1 cellular context compared by ENCODE assay signal in the genomic region with DNA sequence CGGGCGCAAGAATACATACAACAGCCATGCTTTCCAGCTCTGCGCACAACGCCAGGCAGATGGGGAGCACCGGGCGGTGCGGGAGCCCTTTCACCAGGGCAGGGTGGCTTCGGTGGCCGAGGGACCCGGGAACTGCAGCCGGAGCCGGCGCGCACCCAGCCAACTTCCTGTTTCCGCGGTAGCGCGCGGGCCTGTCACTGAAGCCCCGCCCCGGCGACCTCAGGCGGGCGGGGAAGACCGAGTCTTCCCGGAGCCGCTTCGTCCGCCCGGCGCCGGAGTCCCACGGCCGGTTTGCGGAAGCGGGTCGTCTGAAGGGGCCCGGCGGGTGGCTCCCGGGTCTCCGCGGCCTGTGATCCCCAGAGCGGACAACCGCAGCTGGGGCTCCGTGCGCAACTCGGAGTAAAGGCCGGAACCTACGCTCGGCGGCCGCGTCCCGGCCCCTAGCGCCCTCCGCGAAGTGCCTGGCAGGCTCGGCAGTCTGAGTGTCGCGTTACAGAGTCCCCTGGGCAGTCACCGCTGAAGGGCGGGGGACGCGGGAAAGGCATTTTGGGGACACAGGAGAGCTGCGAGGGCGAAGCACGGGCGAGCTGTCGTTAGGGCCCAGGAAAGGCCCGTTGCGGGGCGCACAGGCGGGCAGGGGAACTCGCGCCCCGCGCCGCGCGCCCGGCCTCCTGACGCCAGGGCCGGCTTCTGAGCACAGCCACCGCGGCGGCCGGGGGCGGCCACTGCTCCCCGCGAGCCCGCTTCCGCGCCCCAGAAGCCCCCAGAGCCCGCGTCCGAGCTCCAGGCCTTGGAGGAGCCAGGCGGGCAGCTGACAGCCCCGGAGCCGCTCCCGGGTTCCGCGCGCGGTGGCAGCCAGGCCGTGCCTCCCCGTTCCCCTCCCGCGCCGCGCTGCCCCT.
A peak's percentile ranks its signal among the peaks of the same experiment; 100 is the strongest.
TF ChIP-seq lines count a peak whose summit lies in the region.

A gene with protein sequence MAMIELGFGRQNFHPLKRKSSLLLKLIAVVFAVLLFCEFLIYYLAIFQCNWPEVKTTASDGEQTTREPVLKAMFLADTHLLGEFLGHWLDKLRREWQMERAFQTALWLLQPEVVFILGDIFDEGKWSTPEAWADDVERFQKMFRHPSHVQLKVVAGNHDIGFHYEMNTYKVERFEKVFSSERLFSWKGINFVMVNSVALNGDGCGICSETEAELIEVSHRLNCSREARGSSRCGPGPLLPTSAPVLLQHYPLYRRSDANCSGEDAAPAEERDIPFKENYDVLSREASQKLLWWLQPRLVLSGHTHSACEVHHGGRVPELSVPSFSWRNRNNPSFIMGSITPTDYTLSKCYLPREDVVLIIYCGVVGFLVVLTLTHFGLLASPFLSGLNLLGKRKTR (minus strand): TSS at position 136 of the 899 bp plus-strand sequence. CDS start 11,053 bp downstream, outside the sequence.

TF ChIP-seq in GM12878, 131 proteins besides CTCF, POLR2A, EP300 and RAD21 (continued from another document and continues in another):
- no peak for TF ChIP-seq POU2F2 (IDR thresholded peaks at IDR 0.05; ENCODE audit: borderline replicate concordance, low read depth, low read length)
- TF ChIP-seq, protein P1, sequence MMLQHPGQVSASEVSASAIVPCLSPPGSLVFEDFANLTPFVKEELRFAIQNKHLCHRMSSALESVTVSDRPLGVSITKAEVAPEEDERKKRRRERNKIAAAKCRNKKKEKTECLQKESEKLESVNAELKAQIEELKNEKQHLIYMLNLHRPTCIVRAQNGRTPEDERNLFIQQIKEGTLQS (IDR thresholded peaks at IDR 0.05; ENCODE audit: borderline replicate concordance, extremely low read depth, low read depth, low read length) = no peak
- no peak for TF ChIP-seq KAT2A (conservative IDR thresholded peaks at IDR 0.05; ENCODE audit: control insufficient read depth, low read depth, low read length)
- no peak for TF ChIP-seq MXI1 (IDR thresholded peaks at IDR 0.05; ENCODE audit: low read depth, low read length)
- TF ChIP-seq, protein P2, sequence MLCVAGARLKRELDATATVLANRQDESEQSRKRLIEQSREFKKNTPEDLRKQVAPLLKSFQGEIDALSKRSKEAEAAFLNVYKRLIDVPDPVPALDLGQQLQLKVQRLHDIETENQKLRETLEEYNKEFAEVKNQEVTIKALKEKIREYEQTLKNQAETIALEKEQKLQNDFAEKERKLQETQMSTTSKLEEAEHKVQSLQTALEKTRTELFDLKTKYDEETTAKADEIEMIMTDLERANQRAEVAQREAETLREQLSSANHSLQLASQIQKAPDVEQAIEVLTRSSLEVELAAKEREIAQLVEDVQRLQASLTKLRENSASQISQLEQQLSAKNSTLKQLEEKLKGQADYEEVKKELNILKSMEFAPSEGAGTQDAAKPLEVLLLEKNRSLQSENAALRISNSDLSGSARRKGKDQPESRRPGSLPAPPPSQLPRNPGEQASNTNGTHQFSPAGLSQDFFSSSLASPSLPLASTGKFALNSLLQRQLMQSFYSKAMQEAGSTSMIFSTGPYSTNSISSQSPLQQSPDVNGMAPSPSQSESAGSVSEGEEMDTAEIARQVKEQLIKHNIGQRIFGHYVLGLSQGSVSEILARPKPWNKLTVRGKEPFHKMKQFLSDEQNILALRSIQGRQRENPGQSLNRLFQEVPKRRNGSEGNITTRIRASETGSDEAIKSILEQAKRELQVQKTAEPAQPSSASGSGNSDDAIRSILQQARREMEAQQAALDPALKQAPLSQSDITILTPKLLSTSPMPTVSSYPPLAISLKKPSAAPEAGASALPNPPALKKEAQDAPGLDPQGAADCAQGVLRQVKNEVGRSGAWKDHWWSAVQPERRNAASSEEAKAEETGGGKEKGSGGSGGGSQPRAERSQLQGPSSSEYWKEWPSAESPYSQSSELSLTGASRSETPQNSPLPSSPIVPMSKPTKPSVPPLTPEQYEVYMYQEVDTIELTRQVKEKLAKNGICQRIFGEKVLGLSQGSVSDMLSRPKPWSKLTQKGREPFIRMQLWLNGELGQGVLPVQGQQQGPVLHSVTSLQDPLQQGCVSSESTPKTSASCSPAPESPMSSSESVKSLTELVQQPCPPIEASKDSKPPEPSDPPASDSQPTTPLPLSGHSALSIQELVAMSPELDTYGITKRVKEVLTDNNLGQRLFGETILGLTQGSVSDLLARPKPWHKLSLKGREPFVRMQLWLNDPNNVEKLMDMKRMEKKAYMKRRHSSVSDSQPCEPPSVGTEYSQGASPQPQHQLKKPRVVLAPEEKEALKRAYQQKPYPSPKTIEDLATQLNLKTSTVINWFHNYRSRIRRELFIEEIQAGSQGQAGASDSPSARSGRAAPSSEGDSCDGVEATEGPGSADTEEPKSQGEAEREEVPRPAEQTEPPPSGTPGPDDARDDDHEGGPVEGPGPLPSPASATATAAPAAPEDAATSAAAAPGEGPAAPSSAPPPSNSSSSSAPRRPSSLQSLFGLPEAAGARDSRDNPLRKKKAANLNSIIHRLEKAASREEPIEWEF (IDR thresholded peaks at IDR 0.05; ENCODE audit: insufficient replicate concordance, low read depth, low read length) = no peak
- TF ChIP-seq, protein P3, sequence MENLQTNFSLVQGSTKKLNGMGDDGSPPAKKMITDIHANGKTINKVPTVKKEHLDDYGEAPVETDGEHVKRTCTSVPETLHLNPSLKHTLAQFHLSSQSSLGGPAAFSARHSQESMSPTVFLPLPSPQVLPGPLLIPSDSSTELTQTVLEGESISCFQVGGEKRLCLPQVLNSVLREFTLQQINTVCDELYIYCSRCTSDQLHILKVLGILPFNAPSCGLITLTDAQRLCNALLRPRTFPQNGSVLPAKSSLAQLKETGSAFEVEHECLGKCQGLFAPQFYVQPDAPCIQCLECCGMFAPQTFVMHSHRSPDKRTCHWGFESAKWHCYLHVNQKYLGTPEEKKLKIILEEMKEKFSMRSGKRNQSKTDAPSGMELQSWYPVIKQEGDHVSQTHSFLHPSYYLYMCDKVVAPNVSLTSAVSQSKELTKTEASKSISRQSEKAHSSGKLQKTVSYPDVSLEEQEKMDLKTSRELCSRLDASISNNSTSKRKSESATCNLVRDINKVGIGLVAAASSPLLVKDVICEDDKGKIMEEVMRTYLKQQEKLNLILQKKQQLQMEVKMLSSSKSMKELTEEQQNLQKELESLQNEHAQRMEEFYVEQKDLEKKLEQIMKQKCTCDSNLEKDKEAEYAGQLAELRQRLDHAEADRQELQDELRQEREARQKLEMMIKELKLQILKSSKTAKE (IDR thresholded peaks at IDR 0.05; ENCODE audit: low read depth, poor library complexity, severe bottlenecking) = no peak
- TF ChIP-seq EED (IDR thresholded peaks at IDR 0.05; ENCODE audit: low read depth) = peak; percentile 30; the same call in 1 of the 2 replicates
- TF ChIP-seq ZNF217 (IDR thresholded peaks at IDR 0.05) = no peak
- TF ChIP-seq ESRRA (IDR thresholded peaks at IDR 0.05; ENCODE audit: low read length) = no peak
- 0 out of 2 replicates have a peak, but pooled peaks have one; percentile 32 for TF ChIP-seq STAT1 (conservative IDR thresholded peaks at IDR 0.05)
- TF ChIP-seq, protein P4, sequence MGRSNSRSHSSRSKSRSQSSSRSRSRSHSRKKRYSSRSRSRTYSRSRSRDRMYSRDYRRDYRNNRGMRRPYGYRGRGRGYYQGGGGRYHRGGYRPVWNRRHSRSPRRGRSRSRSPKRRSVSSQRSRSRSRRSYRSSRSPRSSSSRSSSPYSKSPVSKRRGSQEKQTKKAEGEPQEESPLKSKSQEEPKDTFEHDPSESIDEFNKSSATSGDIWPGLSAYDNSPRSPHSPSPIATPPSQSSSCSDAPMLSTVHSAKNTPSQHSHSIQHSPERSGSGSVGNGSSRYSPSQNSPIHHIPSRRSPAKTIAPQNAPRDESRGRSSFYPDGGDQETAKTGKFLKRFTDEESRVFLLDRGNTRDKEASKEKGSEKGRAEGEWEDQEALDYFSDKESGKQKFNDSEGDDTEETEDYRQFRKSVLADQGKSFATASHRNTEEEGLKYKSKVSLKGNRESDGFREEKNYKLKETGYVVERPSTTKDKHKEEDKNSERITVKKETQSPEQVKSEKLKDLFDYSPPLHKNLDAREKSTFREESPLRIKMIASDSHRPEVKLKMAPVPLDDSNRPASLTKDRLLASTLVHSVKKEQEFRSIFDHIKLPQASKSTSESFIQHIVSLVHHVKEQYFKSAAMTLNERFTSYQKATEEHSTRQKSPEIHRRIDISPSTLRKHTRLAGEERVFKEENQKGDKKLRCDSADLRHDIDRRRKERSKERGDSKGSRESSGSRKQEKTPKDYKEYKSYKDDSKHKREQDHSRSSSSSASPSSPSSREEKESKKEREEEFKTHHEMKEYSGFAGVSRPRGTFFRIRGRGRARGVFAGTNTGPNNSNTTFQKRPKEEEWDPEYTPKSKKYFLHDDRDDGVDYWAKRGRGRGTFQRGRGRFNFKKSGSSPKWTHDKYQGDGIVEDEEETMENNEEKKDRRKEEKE (IDR thresholded peaks at IDR 0.05) = no peak
- TF ChIP-seq MTA3 (IDR thresholded peaks at IDR 0.05; ENCODE audit: borderline replicate concordance, low read length) = no peak; the same call in 1 of the 2 replicates
- TF ChIP-seq CREM (IDR thresholded peaks at IDR 0.05; ENCODE audit: low read depth) = no peak
- no peak; the same call in none of the 2 replicates for TF ChIP-seq NBN (IDR thresholded peaks at IDR 0.05)
- peak; percentile 48; the same call in 1 of the 2 replicates for TF ChIP-seq SIN3A (IDR thresholded peaks at IDR 0.05; ENCODE audit: low read depth, low read length)
- TF ChIP-seq PAX8 (IDR thresholded peaks at IDR 0.05) = no peak
- no peak for TF ChIP-seq TCF3 (IDR thresholded peaks at IDR 0.05; ENCODE audit: borderline replicate concordance, insufficient read depth, low read depth, low read length)
- TF ChIP-seq CBFB (IDR thresholded peaks at IDR 0.05; ENCODE audit: low read depth) = no peak
- no peak for TF ChIP-seq ZNF24 (IDR thresholded peaks at IDR 0.05)
- TF ChIP-seq ZNF384 (IDR thresholded peaks at IDR 0.05; ENCODE audit: borderline replicate concordance, low read depth, low read length) = no peak
- TF ChIP-seq ZBED1 (IDR thresholded peaks at IDR 0.05; ENCODE audit: borderline replicate concordance) = no peak
- TF ChIP-seq, protein P5, sequence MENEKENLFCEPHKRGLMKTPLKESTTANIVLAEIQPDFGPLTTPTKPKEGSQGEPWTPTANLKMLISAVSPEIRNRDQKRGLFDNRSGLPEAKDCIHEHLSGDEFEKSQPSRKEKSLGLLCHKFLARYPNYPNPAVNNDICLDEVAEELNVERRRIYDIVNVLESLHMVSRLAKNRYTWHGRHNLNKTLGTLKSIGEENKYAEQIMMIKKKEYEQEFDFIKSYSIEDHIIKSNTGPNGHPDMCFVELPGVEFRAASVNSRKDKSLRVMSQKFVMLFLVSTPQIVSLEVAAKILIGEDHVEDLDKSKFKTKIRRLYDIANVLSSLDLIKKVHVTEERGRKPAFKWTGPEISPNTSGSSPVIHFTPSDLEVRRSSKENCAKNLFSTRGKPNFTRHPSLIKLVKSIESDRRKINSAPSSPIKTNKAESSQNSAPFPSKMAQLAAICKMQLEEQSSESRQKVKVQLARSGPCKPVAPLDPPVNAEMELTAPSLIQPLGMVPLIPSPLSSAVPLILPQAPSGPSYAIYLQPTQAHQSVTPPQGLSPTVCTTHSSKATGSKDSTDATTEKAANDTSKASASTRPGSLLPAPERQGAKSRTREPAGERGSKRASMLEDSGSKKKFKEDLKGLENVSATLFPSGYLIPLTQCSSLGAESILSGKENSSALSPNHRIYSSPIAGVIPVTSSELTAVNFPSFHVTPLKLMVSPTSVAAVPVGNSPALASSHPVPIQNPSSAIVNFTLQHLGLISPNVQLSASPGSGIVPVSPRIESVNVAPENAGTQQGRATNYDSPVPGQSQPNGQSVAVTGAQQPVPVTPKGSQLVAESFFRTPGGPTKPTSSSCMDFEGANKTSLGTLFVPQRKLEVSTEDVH (IDR thresholded peaks at IDR 0.05; ENCODE audit: low read depth, partially characterized antibody) = no peak
- 0 out of 2 replicates have a peak, but pooled peaks have one; percentile 29 for TF ChIP-seq NR2C1 (IDR thresholded peaks at IDR 0.05)
- TF ChIP-seq HCFC1 (IDR thresholded peaks at IDR 0.05; ENCODE audit: low read length) = no peak
- TF ChIP-seq BHLHE40 (IDR thresholded peaks at IDR 0.05; ENCODE audit: borderline replicate concordance in 1 of 2, low read depth in 2 of 2, low read length in 1 of 2) = peak in 1 of 2 experiments; percentile 52; a peak in 2 of 4 replicates
- TF ChIP-seq, protein P6, sequence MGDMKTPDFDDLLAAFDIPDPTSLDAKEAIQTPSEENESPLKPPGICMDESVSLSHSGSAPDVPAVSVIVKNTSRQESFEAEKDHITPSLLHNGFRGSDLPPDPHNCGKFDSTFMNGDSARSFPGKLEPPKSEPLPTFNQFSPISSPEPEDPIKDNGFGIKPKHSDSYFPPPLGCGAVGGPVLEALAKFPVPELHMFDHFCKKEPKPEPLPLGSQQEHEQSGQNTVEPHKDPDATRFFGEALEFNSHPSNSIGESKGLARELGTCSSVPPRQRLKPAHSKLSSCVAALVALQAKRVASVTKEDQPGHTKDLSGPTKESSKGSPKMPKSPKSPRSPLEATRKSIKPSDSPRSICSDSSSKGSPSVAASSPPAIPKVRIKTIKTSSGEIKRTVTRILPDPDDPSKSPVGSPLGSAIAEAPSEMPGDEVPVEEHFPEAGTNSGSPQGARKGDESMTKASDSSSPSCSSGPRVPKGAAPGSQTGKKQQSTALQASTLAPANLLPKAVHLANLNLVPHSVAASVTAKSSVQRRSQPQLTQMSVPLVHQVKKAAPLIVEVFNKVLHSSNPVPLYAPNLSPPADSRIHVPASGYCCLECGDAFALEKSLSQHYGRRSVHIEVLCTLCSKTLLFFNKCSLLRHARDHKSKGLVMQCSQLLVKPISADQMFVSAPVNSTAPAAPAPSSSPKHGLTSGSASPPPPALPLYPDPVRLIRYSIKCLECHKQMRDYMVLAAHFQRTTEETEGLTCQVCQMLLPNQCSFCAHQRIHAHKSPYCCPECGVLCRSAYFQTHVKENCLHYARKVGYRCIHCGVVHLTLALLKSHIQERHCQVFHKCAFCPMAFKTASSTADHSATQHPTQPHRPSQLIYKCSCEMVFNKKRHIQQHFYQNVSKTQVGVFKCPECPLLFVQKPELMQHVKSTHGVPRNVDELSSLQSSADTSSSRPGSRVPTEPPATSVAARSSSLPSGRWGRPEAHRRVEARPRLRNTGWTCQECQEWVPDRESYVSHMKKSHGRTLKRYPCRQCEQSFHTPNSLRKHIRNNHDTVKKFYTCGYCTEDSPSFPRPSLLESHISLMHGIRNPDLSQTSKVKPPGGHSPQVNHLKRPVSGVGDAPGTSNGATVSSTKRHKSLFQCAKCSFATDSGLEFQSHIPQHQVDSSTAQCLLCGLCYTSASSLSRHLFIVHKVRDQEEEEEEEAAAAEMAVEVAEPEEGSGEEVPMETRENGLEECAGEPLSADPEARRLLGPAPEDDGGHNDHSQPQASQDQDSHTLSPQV (IDR thresholded peaks at IDR 0.05) = no peak
- TF ChIP-seq POLR2AphosphoS5 (IDR thresholded peaks at IDR 0.05; ENCODE audit: low read length) = peak; percentile 89
- peak; percentile 47 for TF ChIP-seq KLF5 (IDR thresholded peaks at IDR 0.05; ENCODE audit: partially characterized antibody)
- peak; percentile 53; the same call in 1 of the 2 replicates for TF ChIP-seq TCF7 (IDR thresholded peaks at IDR 0.05; ENCODE audit: borderline replicate concordance)
- no peak for TF ChIP-seq WRNIP1 (IDR thresholded peaks at IDR 0.05; ENCODE audit: borderline replicate concordance, low read depth, low read length)
- TF ChIP-seq NFIC (IDR thresholded peaks at IDR 0.05; ENCODE audit: low read depth, low read length) = no peak
- TF ChIP-seq, protein P7, sequence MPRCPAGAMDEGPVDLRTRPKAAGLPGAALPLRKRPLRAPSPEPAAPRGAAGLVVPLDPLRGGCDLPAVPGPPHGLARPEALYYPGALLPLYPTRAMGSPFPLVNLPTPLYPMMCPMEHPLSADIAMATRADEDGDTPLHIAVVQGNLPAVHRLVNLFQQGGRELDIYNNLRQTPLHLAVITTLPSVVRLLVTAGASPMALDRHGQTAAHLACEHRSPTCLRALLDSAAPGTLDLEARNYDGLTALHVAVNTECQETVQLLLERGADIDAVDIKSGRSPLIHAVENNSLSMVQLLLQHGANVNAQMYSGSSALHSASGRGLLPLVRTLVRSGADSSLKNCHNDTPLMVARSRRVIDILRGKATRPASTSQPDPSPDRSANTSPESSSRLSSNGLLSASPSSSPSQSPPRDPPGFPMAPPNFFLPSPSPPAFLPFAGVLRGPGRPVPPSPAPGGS (IDR thresholded peaks at IDR 0.05; ENCODE audit: borderline replicate concordance, insufficient read depth, low read depth, low read length, poor library complexity, severe bottlenecking) = no peak
